ENCODE assay signal across 8 cellular contexts in genomic region chr1:171841050-171841910, GRCh38. TPM values are rescaled to one million over a fixed set of nuclear protein-coding genes. Genes with fewer than 3 reads are reported as not detected.
DNase-seq lines count a peak whose midpoint lies in the region; ATAC-seq and TF ChIP-seq lines count a peak whose summit lies in the region.

TSS of gene DNM3 (plus strand) at chr1:171841498. CDS start at chr1:171841657, 159 bp downstream.

- H3K27me3 ChIP-seq in SU-DHL-6 (ENCODE audit: low read length) (no peaks in the 10 kb centered on the region), transverse colon (peaks cover 12% of the 10 kb centered on the region)

- H3K9ac ChIP-seq in SU-DHL-6 (ENCODE audit: low read length), result peak within 1 kb of the TSS; percentile 53

- intact Hi-C loops in left cardiac atrium (cut with DNase I) (no loop called here), posterior vena cava (cut with DNase I) (no loop called here), transverse colon (cut with DNase I; ENCODE audit: low total_unique reads) (no loop called here)

- DNase-seq in Daoy (ENCODE audit: low read depth) (peak; percentile 87), GOT3 (lab: John Stamatoyannopoulos, UW) (peak; percentile 99), M059J (ENCODE audit: low read depth) (peak; percentile 78), amniotic epithelial cell (ENCODE audit: low read depth) (peak; percentile 68), left cardiac atrium (peak; percentile 88), posterior vena cava (ENCODE audit: low spot score) (peak; percentile 95), transverse colon (peak; percentile 81)

- H3K36me3 ChIP-seq in SU-DHL-6 (ENCODE audit: low read length) (no peaks in the 10 kb centered on the region), transverse colon (no peaks in the 10 kb centered on the region)

- peaks cover 0 to 12% (median 11%) of the 10 kb centered on the region in 4 donors for H3K4me1 ChIP-seq in transverse colon

- H3K9me2 ChIP-seq in SU-DHL-6 (replicated peaks; ENCODE audit: insufficient read depth, low read length), result no peaks in the 10 kb centered on the region

- peak within 1 kb of the TSS; percentile 67 for H2AFZ ChIP-seq in SU-DHL-6 (ENCODE audit: low read depth, low read length, severe bottlenecking)

- TF ChIP-seq EP300 in transverse colon (IDR thresholded peaks at IDR 0.05; ENCODE audit: low read depth), result no peak

- H3K9me3 ChIP-seq in SU-DHL-6 (ENCODE audit: insufficient read depth, low read length) (no peaks in the 10 kb centered on the region), transverse colon (no peaks in the 10 kb centered on the region)

- no peaks in the 10 kb centered on the region for H3F3A ChIP-seq in SU-DHL-6 (ENCODE audit: insufficient read depth)

- H3K27ac ChIP-seq in SU-DHL-6 (ENCODE audit: low read depth, low read length), result no peak within 1 kb of the TSS
- H3K27ac ChIP-seq in transverse colon, result peak within 1 kb of the TSS; percentile 51 to 72 (median 68)

- H3K4me2 ChIP-seq in SU-DHL-6 (ENCODE audit: low read depth, low read length, poor library complexity, severe bottlenecking), result peak within 1 kb of the TSS; percentile 54

- H3K4me3 ChIP-seq in SU-DHL-6 (ENCODE audit: insufficient read depth, low read length, poor library complexity, severe bottlenecking), result peak within 1 kb of the TSS; percentile 53
- peak within 1 kb of the TSS; percentile 47 to 95 (median 62) for H3K4me3 ChIP-seq in transverse colon

- 2% methylated on average over 41 of the region's 85 CpGs; no CpG with 5 or more reads in 1 of the 2 donors for WGBS in transverse colon (ENCODE audit: low coverage in 1 of 2), 2 donors

- in situ Hi-C loops in transverse colon (cut with MboI; ENCODE audit: low pct_ligation_motif_present in 1 of 4, low pct_unique_long_range_greater_than_20kb in 1 of 4, low sequenced_read_pairs in 3 of 4), result no loop called here

- no peaks in the 10 kb centered on the region for H4K20me1 ChIP-seq in SU-DHL-6 (ENCODE audit: low read depth, low read length)

- TF ChIP-seq CTCF in SU-DHL-6 (IDR thresholded peaks at IDR 0.05; ENCODE audit: insufficient read depth, low read length, poor library complexity, severe bottlenecking) (no peak), transverse colon (IDR thresholded peaks at IDR 0.05) (no peak)

- H3K79me2 ChIP-seq in SU-DHL-6 (ENCODE audit: insufficient read depth, low read length), result no peaks in the 10 kb centered on the region

- ATAC-seq in left cardiac atrium, result peak; percentile 98 to 99

- TF ChIP-seq POLR2A in transverse colon (IDR thresholded peaks at IDR 0.05), result no peak

RNA-seq across cellular contexts. Expression of gene DNM3, which starts in this region (rescaled TPM):
- 4.3 and 4.5 TPM in 2 replicates for total RNA-seq in Daoy (2014; rRNA removed; shearing (Covaris generic))
- 2.1 and 3.1 TPM in 2 replicates for total RNA-seq in M059J (2014; rRNA removed; shearing (Covaris generic))
- total RNA-seq in left cardiac atrium (1 to 10 TPM; 1.1 to 2.8 TPM), posterior vena cava (1 to 10 TPM; 4.7 to 4.9 TPM), transverse colon (1 to 10 TPM in 2 of 4 donors, not detected in 2; 2.7 to 3.3 TPM)
